Comparison of ENCODE assay signal across 9 cellular contexts in genomic region chr2:40488927-40489677, GRCh38. TPM values are rescaled to one million over a fixed set of nuclear protein-coding genes. Genes with fewer than 3 reads are reported as not detected.
DNase-seq lines count a peak whose midpoint lies in the region; ATAC-seq and TF ChIP-seq lines count a peak whose summit lies in the region.
"Had no signal": no experiment of that assay in that cellular context is flagged by ENCODE, and none has a peak within 500 bp of the region (broad histone marks: within the 10 kb centered on the region; RNA-seq: fewer than 3 reads in every experiment).

No MANE protein-coding gene starts in this region.

- TF ChIP-seq EP300 in tibial nerve (IDR thresholded peaks at IDR 0.05): no peak

- H3K4me3 Mint-ChIP-seq in activated CD4-positive, alpha-beta T cell treated with anti-CD3 and anti-CD28 coated beads, Interleukin-2, amount 10 ng/mL, durations not matched to agents 24 days and 14 days: peak overlapping the region; percentile 66
- H3K4me3 Mint-ChIP-seq in activated CD4-positive, alpha-beta memory T cell treated with anti-CD3 and anti-CD28 coated beads for 36 hours: peak overlapping the region; percentile 3

- POLR2A ChIA-PET in activated CD4-positive, alpha-beta memory T cell treated with anti-CD3 and anti-CD28 coated beads for 36 hours (lab: Charles Lee): no interaction called here

- peaks cover 8% of the 10 kb centered on the region for H3K4me1 Mint-ChIP-seq in activated CD4-positive, alpha-beta T cell treated with anti-CD3 and anti-CD28 coated beads, Interleukin-2, amount 10 ng/mL, durations not matched to agents 24 days and 14 days
- peaks cover 7% of the 10 kb centered on the region for H3K4me1 Mint-ChIP-seq in activated CD4-positive, alpha-beta memory T cell treated with anti-CD3 and anti-CD28 coated beads for 36 hours (ENCODE audit: low read depth)

- H3K27ac Mint-ChIP-seq in activated CD4-positive, alpha-beta T cell treated with anti-CD3 and anti-CD28 coated beads, Interleukin-2, amount 10 ng/mL, durations not matched to agents 24 days and 14 days: peak overlapping the region; percentile 12
- no peak overlapping the region for H3K27ac Mint-ChIP-seq in activated CD4-positive, alpha-beta memory T cell treated with anti-CD3 and anti-CD28 coated beads for 36 hours

- WGBS in tibial nerve, 2 donors: 67 to 73% methylated on average over 11 of the region's 11 CpGs

- H3K9me3 ChIP-seq in tibial nerve: no peaks in the 10 kb centered on the region

- H3K4me1 ChIP-seq in tibial nerve: peaks cover 0 to 20% (median 0%) of the 10 kb centered on the region in 4 donors

- intact Hi-C loops in activated CD4-positive, alpha-beta T cell treated with anti-CD3 and anti-CD28 coated beads, Interleukin-2, amount 10 ng/mL, durations not matched to agents 24 days and 14 days (cut with micrococcal nuclease): no loop called here
- intact Hi-C loops in activated CD4-positive, alpha-beta memory T cell treated with anti-CD3 and anti-CD28 coated beads for 36 hours (cut with micrococcal nuclease): no loop called here

- H3K9me3 Mint-ChIP-seq in activated CD4-positive, alpha-beta T cell treated with anti-CD3 and anti-CD28 coated beads, Interleukin-2, amount 10 ng/mL, durations not matched to agents 24 days and 14 days: peaks cover 4% of the 10 kb centered on the region
- H3K9me3 Mint-ChIP-seq in activated CD4-positive, alpha-beta memory T cell treated with anti-CD3 and anti-CD28 coated beads for 36 hours: no peaks in the 10 kb centered on the region

- CTCF ChIA-PET in activated CD4-positive, alpha-beta memory T cell treated with anti-CD3 and anti-CD28 coated beads for 36 hours (lab: Charles Lee): no interaction called here

- DNase-seq in activated CD4-positive, alpha-beta T cell treated with anti-CD3 and anti-CD28 coated beads, Interleukin-2, amount 10 ng/mL, durations not matched to agents 24 days and 14 days: peak; percentile 58
- DNase-seq in activated CD4-positive, alpha-beta T cell treated with anti-CD3 and anti-CD28 coated beads, Interleukin-2, amount 50 U/mL, for 4 hours: no peak
- no peak for DNase-seq in activated CD4-positive, alpha-beta memory T cell treated with anti-CD3 and anti-CD28 coated beads for 36 hours
- DNase-seq in kidney glomerular epithelial cell (lab: John Stamatoyannopoulos, UW): peak; percentile 7
- DNase-seq in tibial nerve (ENCODE audit: low spot score in 2 of 2): no peak
- no peak for DNase-seq in T-helper 9 cell

- no peaks in the 10 kb centered on the region for H3K36me3 ChIP-seq in tibial nerve

- H3K4me3 ChIP-seq in tibial nerve: peak overlapping the region in 3 of 4 donors; percentile 1 to 41 (median 16)

- TF ChIP-seq CTCF in tibial nerve (IDR thresholded peaks at IDR 0.05): no peak

- no peak for ATAC-seq in HG03108 (IDR thresholded peaks at IDR 0.05; ENCODE audit: unreplicated experiment)
- no peak for ATAC-seq in GM19395 (IDR thresholded peaks at IDR 0.05; ENCODE audit: unreplicated experiment)

- H3K27me3 ChIP-seq in tibial nerve: no peaks in the 10 kb centered on the region

- peak overlapping the region in 2 of 4 donors; percentile 51 to 66 for H3K27ac ChIP-seq in tibial nerve
- H3K27ac ChIP-seq: VCaP had no signal

- TF ChIP-seq POLR2A in tibial nerve (IDR thresholded peaks at IDR 0.05): no peak

- no peaks in the 10 kb centered on the region for H3K27me3 Mint-ChIP-seq in activated CD4-positive, alpha-beta T cell treated with anti-CD3 and anti-CD28 coated beads, Interleukin-2, amount 10 ng/mL, durations not matched to agents 24 days and 14 days
- H3K27me3 Mint-ChIP-seq in activated CD4-positive, alpha-beta memory T cell treated with anti-CD3 and anti-CD28 coated beads for 36 hours: no peaks in the 10 kb centered on the region

- no peaks in the 10 kb centered on the region for H3K36me3 Mint-ChIP-seq in activated CD4-positive, alpha-beta T cell treated with anti-CD3 and anti-CD28 coated beads, Interleukin-2, amount 10 ng/mL, durations not matched to agents 24 days and 14 days (ENCODE audit: low read depth)
- no peaks in the 10 kb centered on the region for H3K36me3 Mint-ChIP-seq in activated CD4-positive, alpha-beta memory T cell treated with anti-CD3 and anti-CD28 coated beads for 36 hours

RNA-seq across cellular contexts. Expression of gene SLC8A1, which starts 37.2 kb away (rescaled TPM):
- 3.4 and 5.0 TPM in 2 replicates for total RNA-seq in activated CD4-positive, alpha-beta T cell treated with anti-CD3 and anti-CD28 coated beads, Interleukin-2, amount 10 ng/mL, durations not matched to agents 24 days and 14 days
- total RNA-seq in activated CD4-positive, alpha-beta memory T cell treated with anti-CD3 and anti-CD28 coated beads for 36 hours: under 1 TPM; 0.12 to 0.19 TPM
- total RNA-seq in tibial nerve: 10 to 100 TPM in 1 of 4 donors, 1 to 10 TPM in 3; 8.1 to 22.9 (median 9.3) TPM

Comparison
In these comparisons a context has a peak if more than half of its experiments do, and no peak if none do; other contexts are left out.
1. DNase-seq: peak in activated CD4-positive, alpha-beta T cell treated with anti-CD3 and anti-CD28 coated beads, Interleukin-2, amount 10 ng/mL, durations not matched to agents 24 days and 14 days (single experiment) and kidney glomerular epithelial cell (single experiment); none in activated CD4-positive, alpha-beta T cell treated with anti-CD3 and anti-CD28 coated beads, Interleukin-2, amount 50 U/mL, for 4 hours (0 of 2), activated CD4-positive, alpha-beta memory T cell treated with anti-CD3 and anti-CD28 coated beads for 36 hours (single experiment), tibial nerve (0 of 2) and T-helper 9 cell (single experiment).